In genomic region chr20:52426856-52427255, GRCh38 we compare ENCODE assay signal across 13 cellular contexts.
A peak's percentile ranks its signal among the peaks of the same experiment; 100 is the strongest.
DNase-seq lines count a peak whose midpoint lies in the region; ATAC-seq and TF ChIP-seq lines count a peak whose summit lies in the region.
"Had no signal": no experiment of that assay in that cellular context is flagged by ENCODE, and none has a peak within 500 bp of the region (broad histone marks: within the 10 kb centered on the region; RNA-seq: fewer than 3 reads in every experiment).

No MANE protein-coding gene starts in this region.

- H3K36me3 Mint-ChIP-seq in GM23338 (ENCODE audit: low read depth) = no peaks in the 10 kb centered on the region; the same call in 2 of the 3 replicates
- H3K36me3 Mint-ChIP-seq: CD8-positive, alpha-beta T cell had no signal

- no peaks in the 10 kb centered on the region for H3K4me1 ChIP-seq in GM23338 (ENCODE audit: insufficient read depth)

- no peaks in the 10 kb centered on the region for H3K36me3 ChIP-seq in GM23338 (ENCODE audit: insufficient read depth)

- H3K27ac Mint-ChIP-seq in GM23338 = peak overlapping the region; percentile 71; the same call in 1 of the 2 replicates
- H3K27ac Mint-ChIP-seq: CD8-positive, alpha-beta T cell had no signal

- DNase-seq in A172 (ENCODE audit: low spot score) (peak; percentile 18), GM23338 (ENCODE audit: low spot score) (no peak), NCI-H774 (lab: John Stamatoyannopoulos, UW) (peak; percentile 9), globus pallidus (ENCODE audit: low spot score) (no peak), SHP77 (lab: John Stamatoyannopoulos, UW) (no peak), glomerular visceral epithelial cell (ENCODE audit: extremely low spot score) (no peak)
- DNase-seq: CD8-positive, alpha-beta T cell; Karpas-422; NCI-H1436 treated with DMSO at 0.1 percent for 48 hours; NCI-H2107; PC-3 had no signal

- H3K79me2 ChIP-seq in GM23338 (replicated peaks; ENCODE audit: insufficient read depth) = no peaks in the 10 kb centered on the region

- H3K4me1 Mint-ChIP-seq in GM23338 = peaks cover 8% of the 10 kb centered on the region; the same call in 2 of the 3 replicates

- TF ChIP-seq CTCF in GM23338 (conservative IDR thresholded peaks at IDR 0.05; ENCODE audit: low read depth in 2 of 2) = no peak

- H3K4me2 ChIP-seq in GM23338 = no peak overlapping the region

- H3K9me3 Mint-ChIP-seq in GM23338 = peaks cover 11% of the 10 kb centered on the region; the same call in 2 of the 3 replicates

- ATAC-seq in GM23338 (no peak), esophagus mucosa (peak; percentile 84)
- ATAC-seq: CD8-positive, alpha-beta T cell; PC-3 had no signal

- H2AFZ ChIP-seq in GM23338 = 0 out of 2 replicates have a peak overlapping the region, but pooled peaks have one; percentile 28

- 0 out of 2 replicates have a peak, but pooled peaks cover 9% of the 10 kb centered on the region for H3K9me2 ChIP-seq in GM23338 (ENCODE audit: insufficient read depth)

- H3K4me3 ChIP-seq in GM23338 = no peak overlapping the region
- H3K4me3 ChIP-seq: SK-N-MC had no signal

- no peaks in the 10 kb centered on the region for H3K27me3 ChIP-seq in GM23338 (ENCODE audit: insufficient read depth)

- no peaks in the 10 kb centered on the region for H4K20me1 ChIP-seq in GM23338 (replicated peaks; ENCODE audit: insufficient read depth)

- no peak overlapping the region for H3K4me3 Mint-ChIP-seq in GM23338
- H3K4me3 Mint-ChIP-seq: CD8-positive, alpha-beta T cell had no signal

- H3K27me3 Mint-ChIP-seq in GM23338 (ENCODE audit: insufficient read depth, low read depth, poor library complexity) = peaks cover 3% of the 10 kb centered on the region

- H3F3A ChIP-seq in GM23338 (replicated peaks; ENCODE audit: low read depth) = no peaks in the 10 kb centered on the region

- no peak overlapping the region for H3K27ac ChIP-seq in GM23338 (ENCODE audit: low read depth)
- H3K27ac ChIP-seq: SK-N-MC had no signal

TF ChIP-seq in GM23338, 12 proteins besides CTCF, POLR2A, EP300 and RAD21:
- no peak for TF ChIP-seq JUNB (IDR thresholded peaks at IDR 0.05; ENCODE audit: unreplicated experiment)
- TF ChIP-seq POLR2AphosphoS5 (IDR thresholded peaks at IDR 0.05; ENCODE audit: low read depth) = no peak
- no peak for TF ChIP-seq CREB1 (CRISPR knock-in tag; IDR thresholded peaks at IDR 0.05; ENCODE audit: low read depth)
- no peak for TF ChIP-seq ZNF114 (CRISPR knock-in tag; IDR thresholded peaks at IDR 0.05)
- TF ChIP-seq, protein P1, sequence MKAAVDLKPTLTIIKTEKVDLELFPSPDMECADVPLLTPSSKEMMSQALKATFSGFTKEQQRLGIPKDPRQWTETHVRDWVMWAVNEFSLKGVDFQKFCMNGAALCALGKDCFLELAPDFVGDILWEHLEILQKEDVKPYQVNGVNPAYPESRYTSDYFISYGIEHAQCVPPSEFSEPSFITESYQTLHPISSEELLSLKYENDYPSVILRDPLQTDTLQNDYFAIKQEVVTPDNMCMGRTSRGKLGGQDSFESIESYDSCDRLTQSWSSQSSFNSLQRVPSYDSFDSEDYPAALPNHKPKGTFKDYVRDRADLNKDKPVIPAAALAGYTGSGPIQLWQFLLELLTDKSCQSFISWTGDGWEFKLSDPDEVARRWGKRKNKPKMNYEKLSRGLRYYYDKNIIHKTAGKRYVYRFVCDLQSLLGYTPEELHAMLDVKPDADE (IDR thresholded peaks at IDR 0.05) = no peak
- TF ChIP-seq STAT1 (IDR thresholded peaks at IDR 0.05; ENCODE audit: unreplicated experiment) = no peak
- TF ChIP-seq EZH2 (IDR thresholded peaks at IDR 0.05; ENCODE audit: low read depth, unreplicated experiment) = no peak
- TF ChIP-seq, protein P2, sequence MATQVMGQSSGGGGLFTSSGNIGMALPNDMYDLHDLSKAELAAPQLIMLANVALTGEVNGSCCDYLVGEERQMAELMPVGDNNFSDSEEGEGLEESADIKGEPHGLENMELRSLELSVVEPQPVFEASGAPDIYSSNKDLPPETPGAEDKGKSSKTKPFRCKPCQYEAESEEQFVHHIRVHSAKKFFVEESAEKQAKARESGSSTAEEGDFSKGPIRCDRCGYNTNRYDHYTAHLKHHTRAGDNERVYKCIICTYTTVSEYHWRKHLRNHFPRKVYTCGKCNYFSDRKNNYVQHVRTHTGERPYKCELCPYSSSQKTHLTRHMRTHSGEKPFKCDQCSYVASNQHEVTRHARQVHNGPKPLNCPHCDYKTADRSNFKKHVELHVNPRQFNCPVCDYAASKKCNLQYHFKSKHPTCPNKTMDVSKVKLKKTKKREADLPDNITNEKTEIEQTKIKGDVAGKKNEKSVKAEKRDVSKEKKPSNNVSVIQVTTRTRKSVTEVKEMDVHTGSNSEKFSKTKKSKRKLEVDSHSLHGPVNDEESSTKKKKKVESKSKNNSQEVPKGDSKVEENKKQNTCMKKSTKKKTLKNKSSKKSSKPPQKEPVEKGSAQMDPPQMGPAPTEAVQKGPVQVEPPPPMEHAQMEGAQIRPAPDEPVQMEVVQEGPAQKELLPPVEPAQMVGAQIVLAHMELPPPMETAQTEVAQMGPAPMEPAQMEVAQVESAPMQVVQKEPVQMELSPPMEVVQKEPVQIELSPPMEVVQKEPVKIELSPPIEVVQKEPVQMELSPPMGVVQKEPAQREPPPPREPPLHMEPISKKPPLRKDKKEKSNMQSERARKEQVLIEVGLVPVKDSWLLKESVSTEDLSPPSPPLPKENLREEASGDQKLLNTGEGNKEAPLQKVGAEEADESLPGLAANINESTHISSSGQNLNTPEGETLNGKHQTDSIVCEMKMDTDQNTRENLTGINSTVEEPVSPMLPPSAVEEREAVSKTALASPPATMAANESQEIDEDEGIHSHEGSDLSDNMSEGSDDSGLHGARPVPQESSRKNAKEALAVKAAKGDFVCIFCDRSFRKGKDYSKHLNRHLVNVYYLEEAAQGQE (IDR thresholded peaks at IDR 0.05; ENCODE audit: unreplicated experiment) = no peak
- no peak for TF ChIP-seq NANOG (IDR thresholded peaks at IDR 0.05; ENCODE audit: borderline replicate concordance)
- TF ChIP-seq EZH2phosphoT487 (IDR thresholded peaks at IDR 0.05; ENCODE audit: unreplicated experiment) = no peak
- TF ChIP-seq, protein P3, sequence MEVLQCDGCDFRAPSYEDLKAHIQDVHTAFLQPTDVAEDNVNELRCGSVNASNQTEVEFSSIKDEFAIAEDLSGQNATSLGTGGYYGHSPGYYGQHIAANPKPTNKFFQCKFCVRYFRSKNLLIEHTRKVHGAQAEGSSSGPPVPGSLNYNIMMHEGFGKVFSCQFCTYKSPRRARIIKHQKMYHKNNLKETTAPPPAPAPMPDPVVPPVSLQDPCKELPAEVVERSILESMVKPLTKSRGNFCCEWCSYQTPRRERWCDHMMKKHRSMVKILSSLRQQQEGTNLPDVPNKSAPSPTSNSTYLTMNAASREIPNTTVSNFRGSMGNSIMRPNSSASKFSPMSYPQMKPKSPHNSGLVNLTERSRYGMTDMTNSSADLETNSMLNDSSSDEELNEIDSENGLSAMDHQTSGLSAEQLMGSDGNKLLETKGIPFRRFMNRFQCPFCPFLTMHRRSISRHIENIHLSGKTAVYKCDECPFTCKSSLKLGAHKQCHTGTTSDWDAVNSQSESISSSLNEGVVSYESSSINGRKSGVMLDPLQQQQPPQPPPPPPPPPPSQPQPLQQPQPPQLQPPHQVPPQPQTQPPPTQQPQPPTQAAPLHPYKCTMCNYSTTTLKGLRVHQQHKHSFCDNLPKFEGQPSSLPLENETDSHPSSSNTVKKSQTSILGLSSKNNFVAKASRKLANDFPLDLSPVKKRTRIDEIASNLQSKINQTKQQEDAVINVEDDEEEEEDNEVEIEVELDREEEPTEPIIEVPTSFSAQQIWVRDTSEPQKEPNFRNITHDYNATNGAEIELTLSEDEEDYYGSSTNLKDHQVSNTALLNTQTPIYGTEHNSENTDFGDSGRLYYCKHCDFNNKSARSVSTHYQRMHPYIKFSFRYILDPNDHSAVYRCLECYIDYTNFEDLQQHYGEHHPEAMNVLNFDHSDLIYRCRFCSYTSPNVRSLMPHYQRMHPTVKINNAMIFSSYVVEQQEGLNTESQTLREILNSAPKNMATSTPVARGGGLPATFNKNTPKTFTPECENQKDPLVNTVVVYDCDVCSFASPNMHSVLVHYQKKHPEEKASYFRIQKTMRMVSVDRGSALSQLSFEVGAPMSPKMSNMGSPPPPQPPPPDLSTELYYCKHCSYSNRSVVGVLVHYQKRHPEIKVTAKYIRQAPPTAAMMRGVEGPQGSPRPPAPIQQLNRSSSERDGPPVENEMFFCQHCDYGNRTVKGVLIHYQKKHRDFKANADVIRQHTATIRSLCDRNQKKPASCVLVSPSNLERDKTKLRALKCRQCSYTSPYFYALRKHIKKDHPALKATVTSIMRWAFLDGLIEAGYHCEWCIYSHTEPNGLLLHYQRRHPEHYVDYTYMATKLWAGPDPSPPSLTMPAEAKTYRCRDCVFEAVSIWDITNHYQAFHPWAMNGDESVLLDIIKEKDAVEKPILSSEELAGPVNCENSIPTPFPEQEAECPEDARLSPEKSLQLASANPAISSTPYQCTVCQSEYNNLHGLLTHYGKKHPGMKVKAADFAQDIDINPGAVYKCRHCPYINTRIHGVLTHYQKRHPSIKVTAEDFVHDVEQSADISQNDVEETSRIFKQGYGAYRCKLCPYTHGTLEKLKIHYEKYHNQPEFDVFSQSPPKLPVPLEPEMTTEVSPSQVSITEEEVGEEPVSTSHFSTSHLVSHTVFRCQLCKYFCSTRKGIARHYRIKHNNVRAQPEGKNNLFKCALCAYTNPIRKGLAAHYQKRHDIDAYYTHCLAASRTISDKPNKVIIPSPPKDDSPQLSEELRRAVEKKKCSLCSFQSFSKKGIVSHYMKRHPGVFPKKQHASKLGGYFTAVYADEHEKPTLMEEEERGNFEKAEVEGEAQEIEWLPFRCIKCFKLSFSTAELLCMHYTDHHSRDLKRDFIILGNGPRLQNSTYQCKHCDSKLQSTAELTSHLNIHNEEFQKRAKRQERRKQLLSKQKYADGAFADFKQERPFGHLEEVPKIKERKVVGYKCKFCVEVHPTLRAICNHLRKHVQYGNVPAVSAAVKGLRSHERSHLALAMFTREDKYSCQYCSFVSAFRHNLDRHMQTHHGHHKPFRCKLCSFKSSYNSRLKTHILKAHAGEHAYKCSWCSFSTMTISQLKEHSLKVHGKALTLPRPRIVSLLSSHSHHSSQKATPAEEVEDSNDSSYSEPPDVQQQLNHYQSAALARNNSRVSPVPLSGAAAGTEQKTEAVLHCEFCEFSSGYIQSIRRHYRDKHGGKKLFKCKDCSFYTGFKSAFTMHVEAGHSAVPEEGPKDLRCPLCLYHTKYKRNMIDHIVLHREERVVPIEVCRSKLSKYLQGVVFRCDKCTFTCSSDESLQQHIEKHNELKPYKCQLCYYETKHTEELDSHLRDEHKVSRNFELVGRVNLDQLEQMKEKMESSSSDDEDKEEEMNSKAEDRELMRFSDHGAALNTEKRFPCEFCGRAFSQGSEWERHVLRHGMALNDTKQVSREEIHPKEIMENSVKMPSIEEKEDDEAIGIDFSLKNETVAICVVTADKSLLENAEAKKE (CRISPR knock-in tag; IDR thresholded peaks at IDR 0.05) = no peak
- no peak for TF ChIP-seq ZNF331 (CRISPR knock-in tag; IDR thresholded peaks at IDR 0.05; ENCODE audit: low read depth)

Comparison
In these comparisons a context has a peak if more than half of its experiments do, and no peak if none do; other contexts are left out.
1. DNase-seq: peak in A172 (single experiment) and NCI-H774 (single experiment); none in GM23338 (single experiment), globus pallidus (single experiment), SHP77 (0 of 2) and glomerular visceral epithelial cell (single experiment).